Comparison of ENCODE assay signal across 17 cellular contexts in genomic region chr5:145801195-145801594, GRCh38. TPM values are rescaled to one million over a fixed set of nuclear protein-coding genes. Genes with fewer than 3 reads are reported as not detected.
DNase-seq lines count a peak whose midpoint lies in the region; ATAC-seq, FAIRE-seq and TF ChIP-seq lines count a peak whose summit lies in the region.
"Had no signal": no experiment of that assay in that cellular context is flagged by ENCODE, and none has a peak within 500 bp of the region (broad histone marks: within the 10 kb centered on the region; RNA-seq: fewer than 3 reads in every experiment).

No MANE protein-coding gene starts in this region.

- H3K27ac ChIP-seq in K562 (ENCODE audit: extremely low read depth, low read depth, low read length), result no peak overlapping the region
- H3K27ac ChIP-seq in keratinocyte (ENCODE audit: control insufficient read depth, insufficient read depth, low read length), result no peak overlapping the region
- H3K27ac ChIP-seq: BLaER1 treated with 17β-estradiol and CSF1 and Interleukin-3, amounts not matched to agents 10 nM and 100 nM had no signal

- H3K36me3 ChIP-seq in K562 (ENCODE audit: control insufficient read depth, insufficient read depth, low read length) (peaks cover 6% of the 10 kb centered on the region; the same call in 2 of the 3 replicates), keratinocyte (ENCODE audit: control insufficient read depth in 2 of 2, extremely low read depth in 1 of 2, insufficient read depth in 2 of 2, low read length in 2 of 2) (no peaks in the 10 kb centered on the region)
- H3K36me3 ChIP-seq: HAP-1 had no signal

- in situ Hi-C loops in K562 (cut with MboI), result no loop called here

- H3K9me3 ChIP-seq in K562 (replicated peaks; ENCODE audit: control insufficient read depth, insufficient read depth, low read depth, low read length), result no peaks in the 10 kb centered on the region
- H3K9me3 ChIP-seq in keratinocyte (ENCODE audit: control insufficient read depth, low read depth, low read length), result no peaks in the 10 kb centered on the region
- H3K9me3 ChIP-seq: HAP-1 had no signal

- POLR2A ChIA-PET in K562 (lab: Yijun Ruan, JAX), result interaction anchor here (0.7 kb wide), 1 partner anchor 23 kb away, joined by 3 read pairs; no protein-coding TSS in a partner anchor

- no peak for TF ChIP-seq RAD21 in K562 (CRISPR knock-in tag; conservative IDR thresholded peaks at IDR 0.05 in 1 of 2, IDR thresholded peaks at IDR 0.05 in 1 of 2)

- no peak overlapping the region for H3K9ac ChIP-seq in K562 (ENCODE audit: insufficient read depth in 1 of 2, low read depth in 2 of 2, low read length in 2 of 2)
- no peak overlapping the region for H3K9ac ChIP-seq in keratinocyte (ENCODE audit: control insufficient read depth, extremely low read depth, insufficient read depth, low read length)
- H3K9ac ChIP-seq: BLaER1 treated with 17β-estradiol and CSF1 and Interleukin-3, amounts not matched to agents 10 nM and 100 nM had no signal

- H3K79me2 ChIP-seq in K562 (ENCODE audit: control insufficient read depth, insufficient read depth, low read length), result no peaks in the 10 kb centered on the region
- no peaks in the 10 kb centered on the region for H3K79me2 ChIP-seq in keratinocyte (ENCODE audit: control insufficient read depth, insufficient read depth, low read length)

- H3K27ac Mint-ChIP-seq in activated T-helper 1 cell treated with anti-CD3 and anti-CD28 coated beads, Interleukin-12 subunit alpha, Interleukin-12 subunit beta, Interleukin-2, Interleukin-4 antibody, amounts not matched to agents 30 ng/mL and 10 ng/mL and 1 ng/mL, durations not matched to agents 14 hours and 24 hours and 36 hours, result no peak overlapping the region
- H3K27ac Mint-ChIP-seq: HFFc6 had no signal

- H3K4me2 ChIP-seq in K562 (ENCODE audit: insufficient read depth, low read length), result no peak overlapping the region
- H3K4me2 ChIP-seq in keratinocyte (ENCODE audit: control insufficient read depth, extremely low read depth, insufficient read depth, low read depth, low read length), result no peak overlapping the region
- H3K4me2 ChIP-seq: BLaER1 treated with 17β-estradiol and CSF1 and Interleukin-3, amounts not matched to agents 10 nM and 100 nM had no signal

- TF ChIP-seq EP300 in K562 (IDR thresholded peaks at IDR 0.05; ENCODE audit: low read length), result no peak

- H3K9me3 Mint-ChIP-seq in activated T-helper 1 cell treated with anti-CD3 and anti-CD28 coated beads, Interleukin-12 subunit alpha, Interleukin-12 subunit beta, Interleukin-2, Interleukin-4 antibody, amounts not matched to agents 30 ng/mL and 10 ng/mL and 1 ng/mL, durations not matched to agents 14 hours and 24 hours and 36 hours, result no peaks in the 10 kb centered on the region
- H3K9me3 Mint-ChIP-seq: HFFc6 had no signal

- peak; percentile 17 for DNase-seq in OCI-M1 (lab: John Stamatoyannopoulos, UW)
- DNase-seq in K562 (ENCODE audit: extremely low read depth in 1 of 4, low spot score in 3 of 4), result no peak
- peak; percentile 5 to 16 for DNase-seq in erythroblast (lab: John Stamatoyannopoulos, UW)
- DNase-seq in keratinocyte (ENCODE audit: low read depth, low spot score), result peak; percentile 11
- DNase-seq in superior temporal gyrus (ENCODE audit: extremely low spot score), result no peak
- no peak for DNase-seq in activated T-helper 1 cell treated with anti-CD3 and anti-CD28 coated beads, Interleukin-12 subunit alpha, Interleukin-12 subunit beta, Interleukin-2, Interleukin-4 antibody, amounts not matched to agents 30 ng/mL and 10 ng/mL and 1 ng/mL, durations not matched to agents 14 hours and 24 hours and 36 hours (ENCODE audit: low spot score)
- DNase-seq: ACHN; CD4-positive, CD25-positive, alpha-beta regulatory T cell; DMS53; GF-D8; HFFc6 had no signal

- H3K27me3 Mint-ChIP-seq in activated T-helper 1 cell treated with anti-CD3 and anti-CD28 coated beads, Interleukin-12 subunit alpha, Interleukin-12 subunit beta, Interleukin-2, Interleukin-4 antibody, amounts not matched to agents 30 ng/mL and 10 ng/mL and 1 ng/mL, durations not matched to agents 14 hours and 24 hours and 36 hours (ENCODE audit: insufficient read depth), result no peaks in the 10 kb centered on the region
- H3K27me3 Mint-ChIP-seq: CD4-positive, CD25-positive, alpha-beta regulatory T cell had no signal

- ATAC-seq in K562 (peak; percentile 74), HG02840 (IDR thresholded peaks at IDR 0.05; ENCODE audit: low FRiP score, unreplicated experiment) (no peak)

- no TSS peak for BruUV-seq in K562 (replicated peaks; lab: Mats Ljungman, UMichigan)

- TF ChIP-seq CTCF in K562 (IDR thresholded peaks at IDR 0.05 in 2 of 3, conservative IDR thresholded peaks at IDR 0.05 in 1 of 3; ENCODE audit: insufficient read depth in 2 of 3, low read depth in 1 of 3, low read length in 3 of 3) (no peak), keratinocyte (optimal IDR thresholded peaks at IDR 0.05 in 1 of 3, IDR thresholded peaks at IDR 0.05 in 1 of 3, conservative IDR thresholded peaks at IDR 0.05 in 1 of 3; ENCODE audit: extremely low read depth in 1 of 3, insufficient read depth in 2 of 3, low read length in 3 of 3) (no peak)

- H3K4me3 ChIP-seq in K562 (no peak overlapping the region), keratinocyte (ENCODE audit: control insufficient read depth in 2 of 3, extremely low read depth in 1 of 3, insufficient read depth in 2 of 3, low read depth in 1 of 3, low read length in 3 of 3) (no peak overlapping the region)
- H3K4me3 ChIP-seq: BLaER1 treated with 17β-estradiol and CSF1 and Interleukin-3, amounts not matched to agents 10 nM and 100 nM; HAP-1 had no signal

- FAIRE-seq in K562 (lab: Jason Lieb, UNC), result no peak
- no peak for FAIRE-seq in keratinocyte (lab: Jason Lieb, UNC)
- FAIRE-seq: GM19239, H1, HTR-8/SVneo had no signal

- H2AFZ ChIP-seq in K562 (ENCODE audit: low read depth, low read length), result no peak overlapping the region
- no peak overlapping the region for H2AFZ ChIP-seq in keratinocyte (ENCODE audit: control insufficient read depth, low read length)

- WGBS in K562 (ENCODE audit: insufficient coverage, low coverage, missing lambda C conversion rate), result 63% methylated on average over 4 of the region's 4 CpGs

- H4K20me1 ChIP-seq in K562 (replicated peaks; ENCODE audit: control insufficient read depth, insufficient read depth, low read length) (no peaks in the 10 kb centered on the region), keratinocyte (ENCODE audit: control insufficient read depth, extremely low read depth, insufficient read depth, low read length) (no peaks in the 10 kb centered on the region)
- H4K20me1 ChIP-seq: BLaER1 treated with 17β-estradiol and CSF1 and Interleukin-3, amounts not matched to agents 10 nM and 100 nM had no signal

- no peaks in the 10 kb centered on the region for H3K36me3 Mint-ChIP-seq in activated T-helper 1 cell treated with anti-CD3 and anti-CD28 coated beads, Interleukin-12 subunit alpha, Interleukin-12 subunit beta, Interleukin-2, Interleukin-4 antibody, amounts not matched to agents 30 ng/mL and 10 ng/mL and 1 ng/mL, durations not matched to agents 14 hours and 24 hours and 36 hours (ENCODE audit: low read depth)
- H3K36me3 Mint-ChIP-seq: CD4-positive, CD25-positive, alpha-beta regulatory T cell had no signal

- intact Hi-C loops in K562 (cut with micrococcal nuclease), result no loop called here
- intact Hi-C loops in activated T-helper 1 cell treated with anti-CD3 and anti-CD28 coated beads, Interleukin-12 subunit alpha, Interleukin-12 subunit beta, Interleukin-2, Interleukin-4 antibody, amounts not matched to agents 30 ng/mL and 10 ng/mL and 1 ng/mL, durations not matched to agents 14 hours and 24 hours and 36 hours (cut with micrococcal nuclease), result no loop called here

- CTCF ChIA-PET in K562 (lab: Yijun Ruan, JAX; ENCODE audit: low intra/inter-chr PET ratio), result no interaction called here

- H3K4me1 Mint-ChIP-seq in activated T-helper 1 cell treated with anti-CD3 and anti-CD28 coated beads, Interleukin-12 subunit alpha, Interleukin-12 subunit beta, Interleukin-2, Interleukin-4 antibody, amounts not matched to agents 30 ng/mL and 10 ng/mL and 1 ng/mL, durations not matched to agents 14 hours and 24 hours and 36 hours (ENCODE audit: low read depth), result peaks cover 8% of the 10 kb centered on the region
- H3K4me1 Mint-ChIP-seq: CD4-positive, CD25-positive, alpha-beta regulatory T cell had no signal

- no peak overlapping the region for H3K4me3 Mint-ChIP-seq in activated T-helper 1 cell treated with anti-CD3 and anti-CD28 coated beads, Interleukin-12 subunit alpha, Interleukin-12 subunit beta, Interleukin-2, Interleukin-4 antibody, amounts not matched to agents 30 ng/mL and 10 ng/mL and 1 ng/mL, durations not matched to agents 14 hours and 24 hours and 36 hours
- H3K4me3 Mint-ChIP-seq: CD4-positive, CD25-positive, alpha-beta regulatory T cell; HFFc6 had no signal

- H3K4me1 ChIP-seq in K562 (replicated peaks in 1 of 2; ENCODE audit: control insufficient read depth in 2 of 2, insufficient read depth in 2 of 2, low read length in 2 of 2) (no peaks in the 10 kb centered on the region), keratinocyte (ENCODE audit: control insufficient read depth, extremely low read depth, insufficient read depth, low read length) (peaks cover 12% of the 10 kb centered on the region)
- H3K4me1 ChIP-seq: HAP-1 had no signal

- no peaks in the 10 kb centered on the region for H3K9me1 ChIP-seq in K562 (ENCODE audit: control insufficient read depth, insufficient read depth, low read length)
- no peaks in the 10 kb centered on the region for H3K9me1 ChIP-seq in keratinocyte (ENCODE audit: control insufficient read depth, extremely low read depth, insufficient read depth, low read length)

- TF ChIP-seq POLR2A in K562 (conservative IDR thresholded peaks at IDR 0.05), result no peak
- no peak for TF ChIP-seq POLR2A in erythroblast (IDR thresholded peaks at IDR 0.05; ENCODE audit: low read length)

- dilution Hi-C loops in keratinocyte (cut with MboI; ENCODE audit: extremely low pct_ligation_motif_present, low sequenced_read_pairs), result no loop called here

- H3K27me3 ChIP-seq in K562 (ENCODE audit: control insufficient read depth in 2 of 2, insufficient read depth in 2 of 2, low read length in 2 of 2), result no peaks in the 10 kb centered on the region
- H3K27me3 ChIP-seq in keratinocyte (ENCODE audit: control insufficient read depth, extremely low read depth, insufficient read depth, low read length), result no peaks in the 10 kb centered on the region
- H3K27me3 ChIP-seq: BLaER1 treated with 17β-estradiol and CSF1 and Interleukin-3, amounts not matched to agents 10 nM and 100 nM had no signal

RNA-seq across cellular contexts. Expression of gene PRELID2, which starts 33.9 kb away (rescaled TPM):
- 98.0 and 157 TPM in 2 replicates for total RNA-seq in K562 (2011; cell fraction: chromatin; rRNA removed; ENCODE audit: low replicate concordance)
- 44.4 and 52.9 TPM in 2 replicates for total RNA-seq in K562 (2011; cell fraction: nucleolus; rRNA removed)
- 98.7 and 150 TPM in 2 replicates for total RNA-seq in K562 (2011; cell fraction: nucleoplasm; rRNA removed)
- total RNA-seq in K562 (2014; rRNA removed), result 42.7 and 68.2 TPM in 2 replicates
- 34.1 and 36.8 TPM in 2 replicates for total RNA-seq in K562 (2014; rRNA removed; fragmentation: Illumina TruSeq; extraction: Trizol)
- total RNA-seq in K562 (2015; rRNA removed; fragmentation: Illumina TruSeq; extraction: Trizol), result 27.3 and 30.1 TPM in 2 replicates
- total RNA-seq in K562 (2021), result 20.1 and 23.7 TPM in 2 replicates
- 23.0 and 28.8 TPM in 2 replicates for polyA plus RNA-seq in K562 (2011; rRNA removed)
- 4.8 and 12.2 TPM in 2 replicates for polyA plus RNA-seq in K562 (2011; cell fraction: cytosol; rRNA removed)
- polyA plus RNA-seq in K562 (2011; cell fraction: nucleus; rRNA removed), result 24.7 and 26.4 TPM in 2 replicates
- 13.1 and 14.4 TPM in 2 replicates for polyA plus RNA-seq in K562 (2012)
- 21.5 and 23.9 TPM in 2 replicates for polyA plus RNA-seq in K562 (2014; fragmentation: Illumina TruSeq; extraction: Trizol)
- polyA plus RNA-seq in K562 (2014; fragmentation: Nextera tagmentation; extraction: Ambion mirVana), result 1 to 10 TPM; 6.4 to 7.8 TPM
- polyA plus RNA-seq in K562 (2014; rRNA removed), result 34.7 and 35.0 TPM in 2 replicates
- 56.7 and 88.0 TPM in 2 replicates for polyA minus RNA-seq in K562 (2011; rRNA and poly(A)+ RNA removed)
- 18.0 and 22.5 TPM in 2 replicates for polyA minus RNA-seq in K562 (2011; cell fraction: cytosol; rRNA and poly(A)+ RNA removed)
- 77.7 and 125 TPM in 2 replicates for polyA minus RNA-seq in K562 (2011; cell fraction: nucleus; rRNA and poly(A)+ RNA removed)
- 2.0 to 6.5 TPM (median 5.1 TPM) in 3 replicates for polyA plus RNA-seq in keratinocyte
- 0.45 TPM for polyA plus RNA-seq in keratinocyte (2011; ENCODE audit: low read depth)
- polyA plus RNA-seq in keratinocyte (2011; cell fraction: cytosol; rRNA removed), result 3.7 and 4.2 TPM in 2 replicates
- 2.6 and 2.7 TPM in 2 replicates for polyA plus RNA-seq in keratinocyte (2011; cell fraction: nucleus; rRNA removed)
- 1.0 and 5.6 TPM in 2 replicates for polyA plus RNA-seq in keratinocyte (2012; ENCODE audit: low replicate concordance)
- 0.62 to 5.9 TPM (median 4.5 TPM) in 3 replicates for polyA minus RNA-seq in keratinocyte
- polyA minus RNA-seq in keratinocyte (2011; cell fraction: cytosol; rRNA and poly(A)+ RNA removed), result 2.5 TPM
- polyA minus RNA-seq in keratinocyte (2011; cell fraction: nucleus; rRNA and poly(A)+ RNA removed), result 8.9 and 18.8 TPM in 2 replicates
- 1.5 and 2.1 TPM in 2 replicates for total RNA-seq in activated T-helper 1 cell treated with anti-CD3 and anti-CD28 coated beads, Interleukin-12 subunit alpha, Interleukin-12 subunit beta, Interleukin-2, Interleukin-4 antibody, amounts not matched to agents 30 ng/mL and 10 ng/mL and 1 ng/mL, durations not matched to agents 14 hours and 24 hours and 36 hours

Comparison
In these comparisons a context has a peak if more than half of its experiments do, and no peak if none do; other contexts are left out.
1. DNase-seq: peak in OCI-M1 (single experiment), erythroblast (2 of 2) and keratinocyte (single experiment); none in K562 (0 of 4), superior temporal gyrus (single experiment) and activated T-helper 1 cell treated with anti-CD3 and anti-CD28 coated beads, Interleukin-12 subunit alpha, Interleukin-12 subunit beta, Interleukin-2, Interleukin-4 antibody, amounts not matched to agents 30 ng/mL and 10 ng/mL and 1 ng/mL, durations not matched to agents 14 hours and 24 hours and 36 hours (single experiment).